ENCODE assay signal across 30 cellular contexts in the genomic region with DNA sequence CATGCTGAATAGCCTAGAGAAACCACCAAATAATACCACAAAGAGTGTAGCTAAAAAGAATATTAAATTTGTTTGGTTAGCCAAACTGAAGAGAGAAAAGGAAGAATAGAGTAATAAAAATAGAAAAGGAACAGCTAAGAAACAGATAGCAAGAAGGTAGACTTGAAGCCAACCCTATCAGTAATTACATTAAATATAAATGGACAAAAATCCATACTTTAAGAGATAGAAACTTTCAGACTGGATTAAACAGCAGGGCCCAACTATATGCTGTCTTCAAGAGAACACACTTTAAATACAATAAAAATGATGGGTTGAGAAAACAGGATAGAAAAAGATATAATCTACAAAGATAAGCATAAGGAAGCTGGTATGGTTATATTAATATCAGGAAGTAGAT. TPM values are rescaled to one million over a fixed set of nuclear protein-coding genes. Genes with fewer than 3 reads are reported as not detected.
"Had no signal": no experiment of that assay in that cellular context is flagged by ENCODE, and none has a peak within 500 bp of the region (broad histone marks: within the 10 kb centered on the region; RNA-seq: fewer than 3 reads in every experiment).

No MANE protein-coding gene starts in this region.

- H3K4me3 Mint-ChIP-seq: activated B cell treated with CpG ODN at 0.5 μM for 24 hours; activated CD4-positive, alpha-beta T cell treated with anti-CD3 and anti-CD28 coated beads, Interleukin-2, amount 10 ng/mL, durations not matched to agents 7 days and 5 days; activated naive CD8-positive, alpha-beta T cell treated with anti-CD3 and anti-CD28 coated beads, Interleukin-2, amount 50 U/mL, for 24 hours; activated T-cell treated with anti-CD3 and anti-CD28 coated beads, Interleukin-2, amount 50 U/mL, for 4 hours; brain; central memory CD8-positive, alpha-beta T cell; T-cell had no signal

- H3K27me3 Mint-ChIP-seq: activated B cell treated with CpG ODN at 0.5 μM for 24 hours; activated CD4-positive, alpha-beta T cell treated with anti-CD3 and anti-CD28 coated beads, Interleukin-2, amount 10 ng/mL, durations not matched to agents 7 days and 5 days; activated naive CD8-positive, alpha-beta T cell treated with anti-CD3 and anti-CD28 coated beads, Interleukin-2, amount 50 U/mL, for 24 hours; central memory CD8-positive, alpha-beta T cell; T-cell had no signal

- DNase-seq: activated B cell treated with CpG ODN at 0.5 μM for 24 hours; activated CD4-positive, alpha-beta T cell treated with anti-CD3 and anti-CD28 coated beads for 1 hour; activated CD4-positive, alpha-beta T cell treated with anti-CD3 and anti-CD28 coated beads, Interleukin-2, amount 10 ng/mL, durations not matched to agents 7 days and 5 days; activated CD8-positive, alpha-beta memory T cell treated with anti-CD3 and anti-CD28 coated beads, Interleukin-2, amount 50 U/mL, for 4 hours; activated naive CD4-positive, alpha-beta T cell treated with Interleukin-2 at 50 U/mL for 16 hours; activated naive CD8-positive, alpha-beta T cell treated with anti-CD3 and anti-CD28 coated beads, Interleukin-2, amount 50 U/mL, for 24 hours; activated T-cell treated with anti-CD3 and anti-CD28 coated beads, Interleukin-2, amount 50 U/mL, for 4 hours; amniotic stem cell; cortex of kidney; MG63; MV-4-11; NCI-H1092 treated with DMSO at 0.1 percent for 48 hours; NCI-H1417 treated with DMSO at 0.1 percent for 48 hours; NCI-H1694; NCI-H2029; NCI-H345; NCI-H510A treated with DMSO at 0.1 percent for 48 hours; NCI-H69; NK-92 treated with Interleukin-12 subunit alpha and Interleukin-12 subunit beta, amount 100 ng/mL, for 24 hours; OCI-M1; RPMI8226; T-cell; T-helper 2 cell; T1000 had no signal

- H3K36me3 Mint-ChIP-seq: brain had no signal

- H3K27ac Mint-ChIP-seq: activated B cell treated with CpG ODN at 0.5 μM for 24 hours; activated CD4-positive, alpha-beta T cell treated with anti-CD3 and anti-CD28 coated beads, Interleukin-2, amount 10 ng/mL, durations not matched to agents 7 days and 5 days; brain had no signal

- H3K4me1 Mint-ChIP-seq: brain; central memory CD8-positive, alpha-beta T cell had no signal

- ATAC-seq: activated naive CD8-positive, alpha-beta T cell treated with anti-CD3 and anti-CD28 coated beads, Interleukin-2, amount 50 U/mL, for 24 hours; activated T-cell treated with anti-CD3 and anti-CD28 coated beads, Interleukin-2, amount 50 U/mL, for 4 hours; Panc1; Right ventricle myocardium inferior; T-cell had no signal

- H3K27ac ChIP-seq: SK-N-MC had no signal

- H3K27me3 ChIP-seq: MG63 had no signal

- H3K4me3 ChIP-seq: MG63, SK-N-MC had no signal

- H3K36me3 ChIP-seq: MG63 had no signal

RNA-seq across cellular contexts. Expression of a gene that starts 31.2 kb away (rescaled TPM):
- total RNA-seq: astrocyte had no signal
